ENCODE assay signal across 9 cellular contexts in the genomic region with DNA sequence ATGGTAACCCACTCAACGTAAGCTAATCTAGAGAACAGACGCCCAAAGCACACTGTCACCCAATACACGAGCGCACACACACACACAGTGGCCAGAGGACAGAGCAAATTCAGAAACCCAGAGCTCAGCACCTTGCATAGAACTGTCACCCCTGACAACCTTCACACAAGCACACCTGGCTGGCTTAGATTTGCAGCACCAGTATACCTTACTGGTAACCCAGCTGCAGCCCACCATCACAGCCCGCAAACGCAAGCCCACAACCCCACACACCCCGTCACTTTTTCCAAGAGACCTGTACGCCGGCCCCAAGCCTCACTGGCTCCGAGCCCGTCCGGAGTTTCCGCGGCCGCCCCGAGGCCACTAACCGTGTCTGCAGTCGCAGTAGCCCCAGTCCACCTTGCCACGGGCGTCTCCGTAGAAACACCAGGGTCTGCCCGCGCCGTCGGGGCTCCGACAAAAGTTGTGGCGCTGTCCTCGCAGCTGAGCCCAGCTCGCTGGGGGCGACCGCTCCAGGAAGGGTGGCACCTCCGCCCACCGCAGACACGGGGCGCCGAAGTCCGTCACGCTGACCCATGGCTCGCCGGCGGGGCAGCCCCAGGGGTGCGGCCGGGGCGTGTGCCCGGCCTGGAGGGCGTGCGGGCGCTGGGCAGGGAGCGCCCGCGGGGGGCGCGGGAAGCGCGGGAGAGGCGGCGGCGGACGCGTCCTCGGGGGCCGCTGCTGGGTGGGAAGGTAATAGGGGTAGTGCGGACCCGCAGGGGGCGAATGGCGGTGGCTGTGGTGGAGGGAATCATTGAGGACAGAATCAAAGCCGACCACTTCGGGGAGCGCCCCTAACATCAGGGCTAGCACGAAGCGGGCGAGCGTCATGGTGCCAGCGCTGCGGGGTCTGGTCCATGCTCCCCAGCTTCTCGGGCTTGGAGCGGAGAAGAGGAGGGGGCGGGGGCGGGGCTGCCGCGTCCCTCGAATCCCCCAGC. TPM values are rescaled to one million over a fixed set of nuclear protein-coding genes. Genes with fewer than 3 reads are reported as not detected.
A peak's percentile ranks its signal among the peaks of the same experiment; 100 is the strongest.
DNase-seq lines count a peak whose midpoint lies in the region; ATAC-seq and TF ChIP-seq lines count a peak whose summit lies in the region.
"Had no signal": no experiment of that assay in that cellular context is flagged by ENCODE, and none has a peak within 500 bp of the region (broad histone marks: within the 10 kb centered on the region; RNA-seq: fewer than 3 reads in every experiment).

No MANE protein-coding gene starts in this region.

- H3K4me1 ChIP-seq in PC-3 (ENCODE audit: insufficient read depth, low read length) (no peaks in the 10 kb centered on the region), colonic mucosa (peaks cover 4% of the 10 kb centered on the region), right lobe of liver (peaks cover 0 to 15% (median 4%) of the 10 kb centered on the region in 4 donors), tibial nerve (peaks cover 0 to 18% (median 10%) of the 10 kb centered on the region in 4 donors)

- H4K20me1 ChIP-seq in PC-3 (ENCODE audit: low read length), result no peaks in the 10 kb centered on the region

- CTCF ChIA-PET in AG04449 (lab: Yijun Ruan, JAX) (interaction anchor here (0.6 to 7.2 kb wide), 27 partner anchors 13 to 81 kb away, joined by 3 to 145 read pairs (median 9); no protein-coding TSS in a partner anchor), PC-3 (lab: Charles Lee) (interaction anchor here (0.6 kb wide), 1 partner anchor 52 kb away, joined by 7 read pairs; no protein-coding TSS in a partner anchor)

- ATAC-seq in GM18867 (IDR thresholded peaks at IDR 0.05; ENCODE audit: unreplicated experiment) (peak; percentile 25), HG03045 (IDR thresholded peaks at IDR 0.05; ENCODE audit: unreplicated experiment) (peak; percentile 24), PC-3 (no peak; the same call in 1 of the 2 replicates), right lobe of liver (peak; percentile 70 to 77 (median 73))

- POLR2A ChIA-PET in AG04449 (lab: Yijun Ruan, JAX) (interaction anchor here (0.9 to 2.2 kb wide), 5 partner anchors 9 to 70 kb away, joined by 3 to 12 read pairs (median 5); no protein-coding TSS in a partner anchor), PC-3 (lab: Charles Lee; ENCODE audit: unreplicated experiment) (no interaction called here)

- TF ChIP-seq POLR2A in right lobe of liver (IDR thresholded peaks at IDR 0.05) (no peak), tibial nerve (IDR thresholded peaks at IDR 0.05) (no peak)

- TF ChIP-seq CTCF in AG04449 (IDR thresholded peaks at IDR 0.05; ENCODE audit: insufficient read depth, low read length, missing control alignments), result no peak
- TF ChIP-seq CTCF in PC-3 (conservative IDR thresholded peaks at IDR 0.05; ENCODE audit: low read depth, low read length), result no peak
- TF ChIP-seq CTCF in colonic mucosa (IDR thresholded peaks at IDR 0.05), result no peak
- no peak for TF ChIP-seq CTCF in right lobe of liver (IDR thresholded peaks at IDR 0.05)
- TF ChIP-seq CTCF in tibial nerve (IDR thresholded peaks at IDR 0.05), result no peak

- H3K27me3 ChIP-seq in PC-3 (ENCODE audit: low read length) (no peaks in the 10 kb centered on the region), colonic mucosa (peaks cover 5% of the 10 kb centered on the region), right lobe of liver (peaks cover 0 to 4% of the 10 kb centered on the region in 2 donors), tibial nerve (peaks cover 0 to 48% of the 10 kb centered on the region in 2 donors)

- peak overlapping the region; percentile 81 for H3K4me3 ChIP-seq in AG04449 (ENCODE audit: low read depth, low read length)
- H3K4me3 ChIP-seq in PC-3 (ENCODE audit: low read length), result peak overlapping the region; percentile 67; the same call in 1 of the 2 replicates
- peak overlapping the region; percentile 55 for H3K4me3 ChIP-seq in colonic mucosa
- H3K4me3 ChIP-seq in right lobe of liver, result peak overlapping the region; percentile 44 to 55 (median 53)
- peak overlapping the region; percentile 36 to 63 (median 60) for H3K4me3 ChIP-seq in tibial nerve

- no peaks in the 10 kb centered on the region for H3K9me3 ChIP-seq in PC-3 (ENCODE audit: low read length)
- H3K9me3 ChIP-seq in colonic mucosa, result no peaks in the 10 kb centered on the region
- H3K9me3 ChIP-seq in right lobe of liver, result no peaks in the 10 kb centered on the region
- no peaks in the 10 kb centered on the region for H3K9me3 ChIP-seq in tibial nerve

- no peak overlapping the region for H2AFZ ChIP-seq in PC-3 (ENCODE audit: low read length)

- peak overlapping the region; percentile 84 for H3K4me2 ChIP-seq in PC-3 (ENCODE audit: low read length)

- no peaks in the 10 kb centered on the region for H3K9me2 ChIP-seq in PC-3 (replicated peaks; ENCODE audit: low read length)

- H3K36me3 ChIP-seq in PC-3 (ENCODE audit: low read depth, low read length) (no peaks in the 10 kb centered on the region), colonic mucosa (no peaks in the 10 kb centered on the region), right lobe of liver (no peaks in the 10 kb centered on the region), tibial nerve (no peaks in the 10 kb centered on the region)

- DNase-seq in AG04449 (ENCODE audit: low read depth, low spot score) (no peak), PC-3 (no peak), colonic mucosa (peak; percentile 61), right lobe of liver (peak; percentile 46 to 68 (median 61)), tibial nerve (ENCODE audit: low spot score in 2 of 2) (peak in 1 of 2 donors; percentile 24), hippocampal formation (lab: John Stamatoyannopoulos, UW) (no peak)

- H3K27ac ChIP-seq in PC-3 (ENCODE audit: low read length) (no peak overlapping the region), colonic mucosa (peak overlapping the region; percentile 86), right lobe of liver (no peak overlapping the region), tibial nerve (peak overlapping the region in 1 of 4 donors; percentile 35)
- H3K27ac ChIP-seq: epithelial cell of prostate had no signal

- no peak for TF ChIP-seq EP300 in tibial nerve (IDR thresholded peaks at IDR 0.05)

- intact Hi-C loops in PC-3 (cut with micrococcal nuclease), result loop anchor here (2.0 kb wide), 1 partner anchor 71 kb away; no protein-coding TSS in a partner anchor
- intact Hi-C loops in colonic mucosa (cut with DNase I), result loop anchor here (2.0 kb wide), 1 partner anchor 71 kb away; no protein-coding TSS in a partner anchor
- intact Hi-C loops in right lobe of liver (cut with DNase I), result loop anchor here in 1 of 2 donors (10.0 kb wide), 1 partner anchor 67 kb away; no protein-coding TSS in a partner anchor

- H3K9ac ChIP-seq in PC-3 (ENCODE audit: low read length), result no peak overlapping the region
- H3K9ac ChIP-seq in colonic mucosa (ENCODE audit: low read depth in 2 of 2, low read length in 2 of 2), result peak overlapping the region; percentile 59 to 73

- H3K79me2 ChIP-seq in PC-3 (ENCODE audit: low read length), result no peaks in the 10 kb centered on the region

- no TSS peak for BruUV-seq in PC-3 (replicated peaks; lab: Mats Ljungman, UMichigan)

- WGBS in right lobe of liver (ENCODE audit: insufficient coverage, low coverage, low lambda C conversion rate, missing lambda C conversion rate), result under 1% methylated on average over 18 of the region's 82 CpGs
- WGBS in tibial nerve, 2 donors, result 7 to 8% methylated on average over 51 to 70 of the region's 82 CpGs

- no peaks in the 10 kb centered on the region for H3F3A ChIP-seq in PC-3 (ENCODE audit: low read length, unreplicated experiment)

RNA-seq across cellular contexts. Expression of gene PRSS12, which starts 0.7 kb away (rescaled TPM):
- total RNA-seq in PC-3 (2014; rRNA removed), result 0.58 and 1.5 TPM in 2 replicates
- 10 to 100 TPM; 20.1 to 22.4 TPM for total RNA-seq in colonic mucosa
- 1 to 10 TPM in 2 of 6 experiments, under 1 TPM in 4; 0.12 to 1.4 (median 0.74) TPM for total RNA-seq in right lobe of liver
- total RNA-seq in tibial nerve, result under 1 TPM in 3 of 4 donors, not detected in 1; under 0.01 to 0.90 (median 0.21) TPM

Comparison
In these comparisons a context has a peak if more than half of its experiments do, and no peak if none do; other contexts are left out.
1. DNase-seq: peak in colonic mucosa (single experiment) and right lobe of liver (3 of 3); none in AG04449 (single experiment), PC-3 (single experiment) and hippocampal formation (0 of 2).
2. Peak in every context shown above with its lines, with median percentiles within 50 percentile points of each other: H3K4me3 ChIP-seq.